18 cellular contexts compared by ENCODE assay signal in the genomic region with DNA sequence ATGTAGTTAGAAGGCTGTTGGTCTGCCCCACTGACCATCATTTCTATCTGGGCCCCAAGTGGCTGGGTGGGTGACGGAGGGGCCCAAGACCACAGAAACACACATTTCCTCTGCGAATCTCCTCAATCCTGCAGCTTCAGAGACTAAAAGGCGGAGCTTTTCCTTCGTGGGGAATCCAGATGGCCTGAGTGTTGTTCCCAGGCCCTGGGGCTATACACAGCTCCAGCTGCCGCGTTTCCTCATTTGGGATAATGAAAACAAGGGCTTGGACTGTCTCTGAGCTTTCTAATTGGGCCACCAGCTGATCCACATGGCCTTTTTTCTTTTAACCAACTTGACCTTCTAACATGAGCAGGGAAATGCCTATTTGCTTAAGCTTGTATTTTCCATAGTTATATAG.
DNase-seq lines count a peak whose midpoint lies in the region; ATAC-seq and TF ChIP-seq lines count a peak whose summit lies in the region.
"Had no signal": no experiment of that assay in that cellular context is flagged by ENCODE, and none has a peak within 500 bp of the region (broad histone marks: within the 10 kb centered on the region; RNA-seq: fewer than 3 reads in every experiment).

No MANE protein-coding gene starts in this region.

- no peak for DNase-seq in GM23338 (ENCODE audit: low spot score)
- DNase-seq in islet precursor cell = peak; percentile 76
- DNase-seq in spleen = no peak
- DNase-seq in HAP-1 (ENCODE audit: low spot score in 2 of 2) = no peak
- DNase-seq in OCI-M1 (lab: John Stamatoyannopoulos, UW) = no peak
- no peak for DNase-seq in GM19238 (ENCODE audit: insufficient read length, low spot score)
- DNase-seq: activated CD8-positive, alpha-beta memory T cell treated with anti-CD3 and anti-CD28 coated beads for 24 hours; colonic mucosa; hippocampal formation; MG63; NCI-H1930; NCI-H774; stomach had no signal

- H3K9me3 ChIP-seq in spleen (no peaks in the 10 kb centered on the region), HAP-1 (no peaks in the 10 kb centered on the region)
- H3K9me3 ChIP-seq: ascending aorta, colonic mucosa, MG63, stomach had no signal

- H3K4me1 Mint-ChIP-seq in GM23338 = peaks cover 20% of the 10 kb centered on the region
- peaks cover 47% of the 10 kb centered on the region for H3K4me1 Mint-ChIP-seq in brain

- H3K4me1 ChIP-seq in GM23338 (ENCODE audit: insufficient read depth) = 0 out of 2 replicates have a peak, but pooled peaks cover 7% of the 10 kb centered on the region
- peaks cover 0 to 7% (median 0%) of the 10 kb centered on the region in 6 donors for H3K4me1 ChIP-seq in spleen
- no peaks in the 10 kb centered on the region for H3K4me1 ChIP-seq in HAP-1
- H3K4me1 ChIP-seq: colonic mucosa had no signal

- in situ Hi-C loops in HAP-1 (cut with MboI; ENCODE audit: low sequenced_read_pairs) = no loop called here

- no peaks in the 10 kb centered on the region for H3K27me3 ChIP-seq in GM23338 (ENCODE audit: insufficient read depth)
- H3K27me3 ChIP-seq in spleen (replicated peaks in 1 of 7) = peaks cover 0 to 13% (median 0%) of the 10 kb centered on the region in 7 donors
- no peaks in the 10 kb centered on the region for H3K27me3 ChIP-seq in HAP-1 (ENCODE audit: low read depth)
- H3K27me3 ChIP-seq: ascending aorta, colonic mucosa, MG63, stomach had no signal

- no peak for TF ChIP-seq POLR2A in spleen (IDR thresholded peaks at IDR 0.05)

- peak overlapping the region; percentile 69; the same call in 1 of the 2 replicates for H2AFZ ChIP-seq in GM23338

- H3K9me3 Mint-ChIP-seq in GM23338 (no peaks in the 10 kb centered on the region; the same call in 2 of the 3 replicates), brain (peaks cover 8 to 15% (median 10%) of the 10 kb centered on the region in 5 experiments)
- H3K9me3 Mint-ChIP-seq: T-helper 1 cell treated with Interleukin-12 subunit alpha and Interleukin-12 subunit beta and Interleukin-4 antibody, amounts not matched to agents 30 μg/mL and 1 μg/mL, for 36 hours had no signal

- no peaks in the 10 kb centered on the region for H3K79me2 ChIP-seq in GM23338 (replicated peaks; ENCODE audit: insufficient read depth)

- H3K27me3 Mint-ChIP-seq in GM23338 (ENCODE audit: insufficient read depth, low read depth, poor library complexity) (peaks cover 7% of the 10 kb centered on the region), brain (no peaks in the 10 kb centered on the region)

- H3F3A ChIP-seq in GM23338 (replicated peaks; ENCODE audit: low read depth) = no peaks in the 10 kb centered on the region

- TF ChIP-seq CTCF in GM23338 (conservative IDR thresholded peaks at IDR 0.05; ENCODE audit: low read depth in 2 of 2) (no peak), brain (conservative IDR thresholded peaks at IDR 0.05) (no peak), spleen (IDR thresholded peaks at IDR 0.05 in 8 of 11, conservative IDR thresholded peaks at IDR 0.05 in 3 of 11) (no peak)

- H3K27ac ChIP-seq in GM23338 (ENCODE audit: low read depth) (no peak overlapping the region), spleen (peak overlapping the region in 6 of 8 donors; percentile 6 to 50 (median 37))
- H3K27ac ChIP-seq: ascending aorta, colonic mucosa, RWPE1 had no signal

- H3K4me3 ChIP-seq in GM23338 = no peak overlapping the region
- no peak overlapping the region for H3K4me3 ChIP-seq in spleen
- H3K4me3 ChIP-seq in HAP-1 = no peak overlapping the region
- H3K4me3 ChIP-seq: ascending aorta, colonic mucosa, MG63, stomach had no signal

- no peaks in the 10 kb centered on the region for H4K20me1 ChIP-seq in GM23338 (replicated peaks; ENCODE audit: insufficient read depth)

- H3K36me3 ChIP-seq in GM23338 (ENCODE audit: insufficient read depth) (no peaks in the 10 kb centered on the region), spleen (no peaks in the 10 kb centered on the region), HAP-1 (replicated peaks) (no peaks in the 10 kb centered on the region)
- H3K36me3 ChIP-seq: ascending aorta, colonic mucosa, MG63, stomach had no signal

- H3K4me3 Mint-ChIP-seq in GM23338 (no peak overlapping the region), brain (peak overlapping the region in 1 of 5 experiments; percentile 25)
- H3K4me3 Mint-ChIP-seq: T-helper 1 cell treated with Interleukin-12 subunit alpha and Interleukin-12 subunit beta and Interleukin-4 antibody, amounts not matched to agents 30 μg/mL and 1 μg/mL, for 36 hours; WTC11 had no signal

- no peak overlapping the region for H3K27ac Mint-ChIP-seq in GM23338
- H3K27ac Mint-ChIP-seq in brain = peak overlapping the region in 3 of 5 experiments; percentile 56 to 76 (median 76)
- H3K27ac Mint-ChIP-seq: T-helper 1 cell treated with Interleukin-12 subunit alpha and Interleukin-12 subunit beta and Interleukin-4 antibody, amounts not matched to agents 30 μg/mL and 1 μg/mL, for 36 hours; WTC11 had no signal

- H3K9me2 ChIP-seq in GM23338 (ENCODE audit: insufficient read depth) = no peaks in the 10 kb centered on the region

- peaks cover 2% of the 10 kb centered on the region; the same call in 1 of the 3 replicates for H3K36me3 Mint-ChIP-seq in GM23338 (ENCODE audit: low read depth)
- H3K36me3 Mint-ChIP-seq in brain = no peaks in the 10 kb centered on the region
- H3K36me3 Mint-ChIP-seq: WTC11 had no signal

- no peak for ATAC-seq in GM23338
- ATAC-seq: WTC11 had no signal

- H3K4me2 ChIP-seq in GM23338 = no peak overlapping the region

- intact Hi-C loops in spleen (cut with DNase I; ENCODE audit: low total_unique reads) = no loop called here

- 59 to 79% (median 78%) methylated on average over 6 of the region's 6 CpGs for WGBS in spleen, 5 donors

TF ChIP-seq in GM23338, 12 proteins besides CTCF, POLR2A, EP300 and RAD21 (continues in another document):
- TF ChIP-seq EZH2phosphoT487 (IDR thresholded peaks at IDR 0.05; ENCODE audit: unreplicated experiment) (no peak), STAT1 (IDR thresholded peaks at IDR 0.05; ENCODE audit: unreplicated experiment) (no peak), ZNF331 (CRISPR knock-in tag; IDR thresholded peaks at IDR 0.05; ENCODE audit: low read depth) (no peak), EZH2 (IDR thresholded peaks at IDR 0.05; ENCODE audit: low read depth, unreplicated experiment) (no peak)
- TF ChIP-seq, protein P1, sequence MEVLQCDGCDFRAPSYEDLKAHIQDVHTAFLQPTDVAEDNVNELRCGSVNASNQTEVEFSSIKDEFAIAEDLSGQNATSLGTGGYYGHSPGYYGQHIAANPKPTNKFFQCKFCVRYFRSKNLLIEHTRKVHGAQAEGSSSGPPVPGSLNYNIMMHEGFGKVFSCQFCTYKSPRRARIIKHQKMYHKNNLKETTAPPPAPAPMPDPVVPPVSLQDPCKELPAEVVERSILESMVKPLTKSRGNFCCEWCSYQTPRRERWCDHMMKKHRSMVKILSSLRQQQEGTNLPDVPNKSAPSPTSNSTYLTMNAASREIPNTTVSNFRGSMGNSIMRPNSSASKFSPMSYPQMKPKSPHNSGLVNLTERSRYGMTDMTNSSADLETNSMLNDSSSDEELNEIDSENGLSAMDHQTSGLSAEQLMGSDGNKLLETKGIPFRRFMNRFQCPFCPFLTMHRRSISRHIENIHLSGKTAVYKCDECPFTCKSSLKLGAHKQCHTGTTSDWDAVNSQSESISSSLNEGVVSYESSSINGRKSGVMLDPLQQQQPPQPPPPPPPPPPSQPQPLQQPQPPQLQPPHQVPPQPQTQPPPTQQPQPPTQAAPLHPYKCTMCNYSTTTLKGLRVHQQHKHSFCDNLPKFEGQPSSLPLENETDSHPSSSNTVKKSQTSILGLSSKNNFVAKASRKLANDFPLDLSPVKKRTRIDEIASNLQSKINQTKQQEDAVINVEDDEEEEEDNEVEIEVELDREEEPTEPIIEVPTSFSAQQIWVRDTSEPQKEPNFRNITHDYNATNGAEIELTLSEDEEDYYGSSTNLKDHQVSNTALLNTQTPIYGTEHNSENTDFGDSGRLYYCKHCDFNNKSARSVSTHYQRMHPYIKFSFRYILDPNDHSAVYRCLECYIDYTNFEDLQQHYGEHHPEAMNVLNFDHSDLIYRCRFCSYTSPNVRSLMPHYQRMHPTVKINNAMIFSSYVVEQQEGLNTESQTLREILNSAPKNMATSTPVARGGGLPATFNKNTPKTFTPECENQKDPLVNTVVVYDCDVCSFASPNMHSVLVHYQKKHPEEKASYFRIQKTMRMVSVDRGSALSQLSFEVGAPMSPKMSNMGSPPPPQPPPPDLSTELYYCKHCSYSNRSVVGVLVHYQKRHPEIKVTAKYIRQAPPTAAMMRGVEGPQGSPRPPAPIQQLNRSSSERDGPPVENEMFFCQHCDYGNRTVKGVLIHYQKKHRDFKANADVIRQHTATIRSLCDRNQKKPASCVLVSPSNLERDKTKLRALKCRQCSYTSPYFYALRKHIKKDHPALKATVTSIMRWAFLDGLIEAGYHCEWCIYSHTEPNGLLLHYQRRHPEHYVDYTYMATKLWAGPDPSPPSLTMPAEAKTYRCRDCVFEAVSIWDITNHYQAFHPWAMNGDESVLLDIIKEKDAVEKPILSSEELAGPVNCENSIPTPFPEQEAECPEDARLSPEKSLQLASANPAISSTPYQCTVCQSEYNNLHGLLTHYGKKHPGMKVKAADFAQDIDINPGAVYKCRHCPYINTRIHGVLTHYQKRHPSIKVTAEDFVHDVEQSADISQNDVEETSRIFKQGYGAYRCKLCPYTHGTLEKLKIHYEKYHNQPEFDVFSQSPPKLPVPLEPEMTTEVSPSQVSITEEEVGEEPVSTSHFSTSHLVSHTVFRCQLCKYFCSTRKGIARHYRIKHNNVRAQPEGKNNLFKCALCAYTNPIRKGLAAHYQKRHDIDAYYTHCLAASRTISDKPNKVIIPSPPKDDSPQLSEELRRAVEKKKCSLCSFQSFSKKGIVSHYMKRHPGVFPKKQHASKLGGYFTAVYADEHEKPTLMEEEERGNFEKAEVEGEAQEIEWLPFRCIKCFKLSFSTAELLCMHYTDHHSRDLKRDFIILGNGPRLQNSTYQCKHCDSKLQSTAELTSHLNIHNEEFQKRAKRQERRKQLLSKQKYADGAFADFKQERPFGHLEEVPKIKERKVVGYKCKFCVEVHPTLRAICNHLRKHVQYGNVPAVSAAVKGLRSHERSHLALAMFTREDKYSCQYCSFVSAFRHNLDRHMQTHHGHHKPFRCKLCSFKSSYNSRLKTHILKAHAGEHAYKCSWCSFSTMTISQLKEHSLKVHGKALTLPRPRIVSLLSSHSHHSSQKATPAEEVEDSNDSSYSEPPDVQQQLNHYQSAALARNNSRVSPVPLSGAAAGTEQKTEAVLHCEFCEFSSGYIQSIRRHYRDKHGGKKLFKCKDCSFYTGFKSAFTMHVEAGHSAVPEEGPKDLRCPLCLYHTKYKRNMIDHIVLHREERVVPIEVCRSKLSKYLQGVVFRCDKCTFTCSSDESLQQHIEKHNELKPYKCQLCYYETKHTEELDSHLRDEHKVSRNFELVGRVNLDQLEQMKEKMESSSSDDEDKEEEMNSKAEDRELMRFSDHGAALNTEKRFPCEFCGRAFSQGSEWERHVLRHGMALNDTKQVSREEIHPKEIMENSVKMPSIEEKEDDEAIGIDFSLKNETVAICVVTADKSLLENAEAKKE (CRISPR knock-in tag; IDR thresholded peaks at IDR 0.05) = no peak
